In genomic region chr2:73359915-73360697, GRCh38 we compare ENCODE assay signal across 10 cellular contexts. TPM values are rescaled to one million over a fixed set of nuclear protein-coding genes. Genes with fewer than 3 reads are reported as not detected.
DNase-seq lines count a peak whose midpoint lies in the region; ATAC-seq and TF ChIP-seq lines count a peak whose summit lies in the region.
"Had no signal": no experiment of that assay in that cellular context is flagged by ENCODE, and none has a peak within 500 bp of the region (broad histone marks: within the 10 kb centered on the region; RNA-seq: fewer than 3 reads in every experiment).

No MANE protein-coding gene starts in this region.

- no peak overlapping the region for H3K9ac ChIP-seq in mammary epithelial cell (ENCODE audit: insufficient read depth, low read length)

- in situ Hi-C loops in mammary epithelial cell (cut with MboI; ENCODE audit: low sequenced_read_pairs in 2 of 2) = no loop called here

- H3K4me3 ChIP-seq in NB4 (ENCODE audit: low read depth, low read length) (no peak overlapping the region), mammary epithelial cell (replicated peaks in 1 of 3; ENCODE audit: insufficient read depth in 1 of 3, low read depth in 2 of 3, low read length in 3 of 3) (no peak overlapping the region), osteoblast (ENCODE audit: insufficient read depth, low read length) (no peak overlapping the region)

- intact Hi-C loops in mammary epithelial cell (cut with micrococcal nuclease) = loop anchor here (1.0 kb wide), 1 partner anchor 91 kb away; no protein-coding TSS in a partner anchor

- 15% methylated on average over 2 of the region's 2 CpGs for WGBS in mammary epithelial cell (ENCODE audit: low coverage, missing lambda C conversion rate)

- H3K36me3 ChIP-seq in mammary epithelial cell (ENCODE audit: insufficient read depth, low read length) (no peaks in the 10 kb centered on the region), osteoblast (ENCODE audit: insufficient read depth, low read length) (no peaks in the 10 kb centered on the region)

- DNase-seq in NCI-H2081 (lab: John Stamatoyannopoulos, UW) (peak; percentile 46 to 48), NCI-H2081 treated with DMSO at 0.1 percent for 48 hours (lab: John Stamatoyannopoulos, UW) (no peak), NB4 (ENCODE audit: low read depth) (peak; percentile 7), mammary epithelial cell (no peak), osteoblast (ENCODE audit: insufficient read length, low spot score, missing footprints) (no peak), T-helper 9 cell (no peak), COLO668 (lab: John Stamatoyannopoulos, UW; ENCODE audit: unreplicated experiment) (no peak)
- DNase-seq: activated naive CD4-positive, alpha-beta T cell; CD8-positive, alpha-beta memory T cell had no signal

- H3K27ac ChIP-seq in mammary epithelial cell (ENCODE audit: insufficient read depth, low read depth, low read length) = no peak overlapping the region
- no peak overlapping the region for H3K27ac ChIP-seq in osteoblast (ENCODE audit: low read depth, low read length)

- H4K20me1 ChIP-seq in mammary epithelial cell (ENCODE audit: insufficient read depth, low read length) (no peaks in the 10 kb centered on the region), osteoblast (ENCODE audit: insufficient read depth, low read length) (no peaks in the 10 kb centered on the region)

- H3K4me1 ChIP-seq in mammary epithelial cell (ENCODE audit: insufficient read depth, low read length) (no peaks in the 10 kb centered on the region), osteoblast (ENCODE audit: insufficient read depth, low read length) (no peaks in the 10 kb centered on the region)

- TF ChIP-seq CTCF in NB4 (IDR thresholded peaks at IDR 0.05; ENCODE audit: low read depth, low read length) (peak; percentile 56), mammary epithelial cell (conservative IDR thresholded peaks at IDR 0.05 in 1 of 2, IDR thresholded peaks at IDR 0.05 in 1 of 2; ENCODE audit: extremely low read depth in 1 of 2, insufficient read depth in 1 of 2, low read depth in 1 of 2, low read length in 2 of 2) (peak; percentile 32 to 45), osteoblast (IDR thresholded peaks at IDR 0.05; ENCODE audit: extremely low read depth, low read depth, low read length) (peak; percentile 43)

- no peak overlapping the region for H2AFZ ChIP-seq in mammary epithelial cell (ENCODE audit: low read depth, low read length)
- H2AFZ ChIP-seq in osteoblast (ENCODE audit: low read length) = no peak overlapping the region

- no peaks in the 10 kb centered on the region for H3K27me3 ChIP-seq in mammary epithelial cell (ENCODE audit: insufficient read depth, low read length)
- peaks cover 12% of the 10 kb centered on the region for H3K27me3 ChIP-seq in osteoblast (ENCODE audit: insufficient read depth, low read length)

- BruUV-seq in mammary epithelial cell (replicated peaks; lab: Mats Ljungman, UMichigan) = no TSS peak

- dilution Hi-C loops in mammary epithelial cell (cut with HindIII; ENCODE audit: low sequenced_read_pairs) = no loop called here

- H3K4me2 ChIP-seq in mammary epithelial cell (ENCODE audit: insufficient read depth, low read depth, low read length) (no peak overlapping the region), osteoblast (ENCODE audit: insufficient read depth, low read length) (no peak overlapping the region)

- H3K79me2 ChIP-seq in mammary epithelial cell (ENCODE audit: insufficient read depth, low read length) (no peaks in the 10 kb centered on the region), osteoblast (ENCODE audit: insufficient read depth, low read length) (no peaks in the 10 kb centered on the region)

- no peak for ATAC-seq in HG03135 (IDR thresholded peaks at IDR 0.05; ENCODE audit: unreplicated experiment)

- no peak for TF ChIP-seq POLR2A in NB4 (IDR thresholded peaks at IDR 0.05; ENCODE audit: extremely low read depth, insufficient read length)

- CTCF ChIA-PET in mammary epithelial cell (lab: Charles Lee; ENCODE audit: low non-redundant PET) = interaction anchor here (0.6 to 0.9 kb wide), 4 partner anchors 70 to 270 kb away, joined by 3 to 5 read pairs (median 4); no protein-coding TSS in a partner anchor

- H3K9me3 ChIP-seq in mammary epithelial cell (replicated peaks; ENCODE audit: insufficient read depth, low read length) (no peaks in the 10 kb centered on the region), osteoblast (ENCODE audit: low read depth, low read length) (no peaks in the 10 kb centered on the region)

RNA-seq across cellular contexts. Expression of gene ALMS1, which starts 25.5 kb away (rescaled TPM):
- total RNA-seq in mammary epithelial cell (10 to 100 TPM; 10.8 to 22.8 TPM), osteoblast (22.1 and 26.5 TPM in 2 replicates)
- polyA plus RNA-seq in mammary epithelial cell = 6.9 TPM
- 16.1 TPM for polyA minus RNA-seq in mammary epithelial cell

Comparison
In these comparisons a context has a peak if more than half of its experiments do, and no peak if none do; other contexts are left out.
1. DNase-seq: peak in NCI-H2081 (2 of 2) and NB4 (single experiment); none in NCI-H2081 treated with DMSO at 0.1 percent for 48 hours (single experiment), mammary epithelial cell (single experiment), osteoblast (single experiment), T-helper 9 cell (single experiment) and COLO668 (single experiment).
2. Peak in every context shown above with its lines, with median percentiles within 50 percentile points of each other: CTCF ChIP-seq.